1 cellular context compared by ENCODE assay signal in genomic region chr11:100927579-100927978, GRCh38.
TF ChIP-seq lines count a peak whose summit lies in the region.

No MANE protein-coding gene starts in this region.

TF ChIP-seq in IMR-90, 13 proteins besides CTCF, POLR2A, EP300 and RAD21:
- TF ChIP-seq MAFK (IDR thresholded peaks at IDR 0.05; ENCODE audit: low read depth, low read length), result no peak
- no peak for TF ChIP-seq ELK1 (IDR thresholded peaks at IDR 0.05; ENCODE audit: borderline replicate concordance, low read depth, low read length)
- no peak for TF ChIP-seq SMC3 (IDR thresholded peaks at IDR 0.05; ENCODE audit: low read depth, low read length)
- no peak for TF ChIP-seq RFX5 (IDR thresholded peaks at IDR 0.05; ENCODE audit: low read depth, low read length)
- TF ChIP-seq RCOR1 (IDR thresholded peaks at IDR 0.05; ENCODE audit: insufficient replicate concordance, low read length), result no peak
- no peak for TF ChIP-seq CHD1 (IDR thresholded peaks at IDR 0.05; ENCODE audit: low read depth, low read length)
- no peak for TF ChIP-seq BHLHE40 (IDR thresholded peaks at IDR 0.05; ENCODE audit: low read depth, low read length)
- no peak for TF ChIP-seq MXI1 (IDR thresholded peaks at IDR 0.05; ENCODE audit: borderline replicate concordance, low read depth, low read length)
- no peak for TF ChIP-seq CEBPB (IDR thresholded peaks at IDR 0.05; ENCODE audit: low read depth, low read length)
- no peak for TF ChIP-seq MAZ (IDR thresholded peaks at IDR 0.05; ENCODE audit: borderline replicate concordance, low read depth, low read length)
- TF ChIP-seq USF2 (IDR thresholded peaks at IDR 0.05; ENCODE audit: low read depth, low read length), result no peak
- no peak for TF ChIP-seq NFE2L2 (IDR thresholded peaks at IDR 0.05; ENCODE audit: low read depth, low read length)
- TF ChIP-seq FOS (IDR thresholded peaks at IDR 0.05; ENCODE audit: low read depth, low read length), result no peak
